ENCODE assay signal across 12 cellular contexts in genomic region chr15:74174216-74174965, GRCh38. TPM values are rescaled to one million over a fixed set of nuclear protein-coding genes. Genes with fewer than 3 reads are reported as not detected.
A peak's percentile ranks its signal among the peaks of the same experiment; 100 is the strongest.
DNase-seq lines count a peak whose midpoint lies in the region; ATAC-seq, FAIRE-seq and TF ChIP-seq lines count a peak whose summit lies in the region.
"Had no signal": no experiment of that assay in that cellular context is flagged by ENCODE, and none has a peak within 500 bp of the region (broad histone marks: within the 10 kb centered on the region; RNA-seq: fewer than 3 reads in every experiment).

No MANE protein-coding gene starts in this region.

- no peak for FAIRE-seq in RCC 7860 (lab: Jason Lieb, UNC)
- FAIRE-seq: TTC549 had no signal

- peak overlapping the region; percentile 83 to 85 for H3K27ac ChIP-seq in ascending aorta
- H3K27ac ChIP-seq in prostate gland: peak overlapping the region; percentile 37 to 48
- H3K27ac ChIP-seq: BLaER1 treated with 17β-estradiol and CSF1 and Interleukin-3, amounts not matched to agents 10 nM and 100 nM had no signal

- TF ChIP-seq CTCF in ascending aorta (IDR thresholded peaks at IDR 0.05) (no peak), prostate gland (IDR thresholded peaks at IDR 0.05) (no peak)

- peaks cover 0 to 7% of the 10 kb centered on the region in 2 donors for H3K36me3 ChIP-seq in ascending aorta
- no peaks in the 10 kb centered on the region for H3K36me3 ChIP-seq in prostate gland
- H3K36me3 ChIP-seq: BLaER1 treated with 17β-estradiol and CSF1 and Interleukin-3, amounts not matched to agents 10 nM and 100 nM had no signal

- H3K9me3 ChIP-seq in ascending aorta: no peaks in the 10 kb centered on the region
- H3K9me3 ChIP-seq in prostate gland: no peaks in the 10 kb centered on the region
- H3K9me3 ChIP-seq: BLaER1 treated with 17β-estradiol and CSF1 and Interleukin-3, amounts not matched to agents 10 nM and 100 nM had no signal

- H3K4me3 ChIP-seq in ascending aorta (peak overlapping the region; percentile 51 to 57), prostate gland (peak overlapping the region; percentile 10 to 14)
- H3K4me3 ChIP-seq: BLaER1 treated with 17β-estradiol and CSF1 and Interleukin-3, amounts not matched to agents 10 nM and 100 nM had no signal

- DNase-seq in AG08395 (ENCODE audit: low spot score): peak; percentile 43
- DNase-seq in ascending aorta (ENCODE audit: low spot score in 2 of 2): no peak
- peak; percentile 52 for DNase-seq in left ventricle myocardium superior
- DNase-seq in prostate gland (ENCODE audit: low spot score): no peak
- no peak for DNase-seq in UCSD-AML1 (lab: John Stamatoyannopoulos, UW; ENCODE audit: unreplicated experiment)
- no peak for DNase-seq in RCC 7860 (ENCODE audit: low spot score)
- DNase-seq in stimulated activated naive CD4-positive, alpha-beta T cell treated with Interleukin-2 at 50 U/mL for 16 hours (lab: John Stamatoyannopoulos, UW): no peak
- no peak for DNase-seq in NCI-H1105 (lab: John Stamatoyannopoulos, UW)
- DNase-seq: NCI-H1436 treated with DMSO at 0.1 percent for 48 hours had no signal

- intact Hi-C loops in ascending aorta (cut with DNase I): no loop called here
- intact Hi-C loops in left ventricle myocardium superior (cut with micrococcal nuclease): no loop called here
- intact Hi-C loops in prostate gland (cut with DNase I): no loop called here

- H3K27me3 ChIP-seq in ascending aorta (no peaks in the 10 kb centered on the region), prostate gland (replicated peaks; ENCODE audit: insufficient read depth) (no peaks in the 10 kb centered on the region)
- H3K27me3 ChIP-seq: BLaER1 treated with 17β-estradiol and CSF1 and Interleukin-3, amounts not matched to agents 10 nM and 100 nM had no signal

- WGBS in prostate gland: 58% methylated on average over 22 of the region's 22 CpGs

- H3K4me1 ChIP-seq in ascending aorta (peaks cover 43 to 65% of the 10 kb centered on the region in 2 donors), prostate gland (replicated peaks) (no peaks in the 10 kb centered on the region)

- no peak for TF ChIP-seq POLR2A in prostate gland (IDR thresholded peaks at IDR 0.05)

- peak; percentile 62 for ATAC-seq in left ventricle myocardium superior

RNA-seq across cellular contexts. Expression of gene ISLR, which starts 0.9 kb away (rescaled TPM):
- 211 TPM for total RNA-seq in ascending aorta
- total RNA-seq in left ventricle myocardium superior: 11.1 TPM
- total RNA-seq in prostate gland: 10 to 100 TPM; 36.5 to 70.7 TPM
- total RNA-seq: HT-29 had no signal

RNA-seq across cellular contexts. Expression of gene STRA6, which starts 28.2 kb away (rescaled TPM):
- total RNA-seq in ascending aorta (not detected), left ventricle myocardium superior (not detected), prostate gland (1 to 10 TPM in 1 of 2 donors, under 1 TPM in 1; 0.77 to 1.8 TPM)

RNA-seq across cellular contexts. Expression of gene ISLR2, which starts 44.0 kb away (rescaled TPM):
- 0.64 TPM for total RNA-seq in ascending aorta
- total RNA-seq in left ventricle myocardium superior: 2.2 TPM
- 1 to 10 TPM; 1.9 to 4.3 TPM for total RNA-seq in prostate gland
- total RNA-seq: HT-29 had no signal

Comparison
In these comparisons a context has a peak if more than half of its experiments do, and no peak if none do; other contexts are left out.
1. DNase-seq: peak in AG08395 (single experiment) and left ventricle myocardium superior (single experiment); none in ascending aorta (0 of 2), prostate gland (single experiment), UCSD-AML1 (single experiment), RCC 7860 (single experiment), stimulated activated naive CD4-positive, alpha-beta T cell treated with Interleukin-2 at 50 U/mL for 16 hours (single experiment) and NCI-H1105 (single experiment).